ENCODE assay signal across 39 cellular contexts in the genomic region with DNA sequence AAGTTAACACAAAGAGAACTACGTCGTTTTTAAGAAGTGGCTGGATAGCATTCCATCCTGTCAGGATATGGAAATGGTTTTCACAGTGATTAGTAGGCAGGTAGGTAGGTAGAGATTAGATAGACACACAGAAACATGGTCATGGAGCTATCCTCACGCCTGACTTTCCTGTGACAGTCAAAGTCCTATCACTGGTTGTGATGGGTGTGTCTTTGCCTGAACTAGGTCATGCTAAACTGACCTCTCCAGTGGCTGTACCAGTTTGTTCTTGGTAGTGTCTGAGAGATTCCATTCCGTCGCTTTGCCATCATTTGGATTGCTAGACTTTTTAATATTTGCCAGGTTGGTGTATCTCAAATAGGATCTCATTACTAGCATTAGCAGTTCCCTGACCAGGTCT. TPM values are rescaled to one million over a fixed set of nuclear protein-coding genes. Genes with fewer than 3 reads are reported as not detected.
"Had no signal": no experiment of that assay in that cellular context is flagged by ENCODE, and none has a peak within 500 bp of the region (broad histone marks: within the 10 kb centered on the region; RNA-seq: fewer than 3 reads in every experiment).

No MANE protein-coding gene starts in this region.

- H3K4me1 ChIP-seq: ascending aorta, breast epithelium, colonic mucosa had no signal

- H3K4me3 ChIP-seq: ascending aorta, breast epithelium, cardiac muscle cell, colonic mucosa, esophagus squamous epithelium, gastroesophageal sphincter had no signal

- FAIRE-seq: endometrium, endothelial cell of umbilical vein had no signal

- H3K27ac Mint-ChIP-seq: activated CD4-positive, alpha-beta memory T cell treated with anti-CD3 and anti-CD28 coated beads for 36 hours; activated CD4-positive, alpha-beta T cell treated with anti-CD3 and anti-CD28 coated beads for 36 hours; activated CD4-positive, alpha-beta T cell treated with anti-CD3 and anti-CD28 coated beads, Interleukin-2, amount 10 ng/mL, durations not matched to agents 24 days and 14 days; activated CD8-positive, alpha-beta memory T cell treated with anti-CD3 and anti-CD28 coated beads, Interleukin-2, amount 10 ng/mL, durations not matched to agents 7 days and 5 days; activated CD8-positive, alpha-beta T cell treated with anti-CD3 and anti-CD28 coated beads, Interleukin-2, amount 10 ng/mL, durations not matched to agents 7 days and 5 days; activated naive CD4-positive, alpha-beta T cell treated with anti-CD3 and anti-CD28 coated beads, Interleukin-2, amount 10 ng/mL, durations not matched to agents 7 days and 5 days; activated naive CD4-positive, alpha-beta T cell treated with anti-CD3 and anti-CD28 coated beads, Interleukin-2, amount 50 U/mL, for 72 hours; activated naive CD8-positive, alpha-beta T cell treated with anti-CD3 and anti-CD28 coated beads, Interleukin-2, amount 10 ng/mL, durations not matched to agents 7 days and 5 days; activated T-cell treated with anti-CD3 and anti-CD28 coated beads, Interleukin-2, amount 50 U/mL, for 72 hours; brain; T-helper 2 cell treated with Interferon-gamma antibody and Interleukin-4, amounts not matched to agents 5 μg/mL and 100 μg/mL, for 36 hours had no signal

- H3K4me3 Mint-ChIP-seq: activated CD4-positive, alpha-beta memory T cell treated with anti-CD3 and anti-CD28 coated beads for 36 hours; activated CD4-positive, alpha-beta T cell treated with anti-CD3 and anti-CD28 coated beads for 36 hours; activated CD4-positive, alpha-beta T cell treated with anti-CD3 and anti-CD28 coated beads, Interleukin-2, amount 10 ng/mL, durations not matched to agents 24 days and 14 days; activated CD8-positive, alpha-beta memory T cell treated with anti-CD3 and anti-CD28 coated beads, Interleukin-2, amount 10 ng/mL, durations not matched to agents 7 days and 5 days; activated CD8-positive, alpha-beta T cell treated with anti-CD3 and anti-CD28 coated beads, Interleukin-2, amount 10 ng/mL, durations not matched to agents 7 days and 5 days; activated naive CD4-positive, alpha-beta T cell treated with anti-CD3 and anti-CD28 coated beads, Interleukin-2, amount 10 ng/mL, durations not matched to agents 7 days and 5 days; activated naive CD8-positive, alpha-beta T cell treated with anti-CD3 and anti-CD28 coated beads, Interleukin-2, amount 10 ng/mL, durations not matched to agents 7 days and 5 days; activated T-cell treated with anti-CD3 and anti-CD28 coated beads, Interleukin-2, amount 50 U/mL, for 72 hours; brain; T-helper 17 cell; T-helper 2 cell treated with Interferon-gamma antibody and Interleukin-4, amounts not matched to agents 5 μg/mL and 100 μg/mL, for 36 hours had no signal

- DNase-seq: activated CD4-positive, alpha-beta memory T cell treated with anti-CD3 and anti-CD28 coated beads for 36 hours; activated CD4-positive, alpha-beta T cell treated with anti-CD3 and anti-CD28 coated beads for 36 hours; activated CD4-positive, alpha-beta T cell treated with anti-CD3 and anti-CD28 coated beads, Interleukin-2, amount 10 ng/mL, durations not matched to agents 24 days and 14 days; activated CD4-positive, CD25-positive, alpha-beta regulatory T cell; activated CD4-positive, CD25-positive, alpha-beta regulatory T cell treated with anti-CD3 and anti-CD28 coated beads, Interleukin-2, amount 50 U/mL, for 72 hours; activated CD8-positive, alpha-beta memory T cell treated with anti-CD3 and anti-CD28 coated beads, Interleukin-2, amount 10 ng/mL, durations not matched to agents 7 days and 5 days; activated CD8-positive, alpha-beta memory T cell treated with anti-CD3 and anti-CD28 coated beads, Interleukin-2, amount 50 U/mL, for 4 hours; activated CD8-positive, alpha-beta T cell treated with anti-CD3 and anti-CD28 coated beads, Interleukin-2, amount 10 ng/mL, durations not matched to agents 7 days and 5 days; activated gamma-delta T cell; activated naive CD4-positive, alpha-beta T cell; activated naive CD4-positive, alpha-beta T cell treated with anti-CD3 and anti-CD28 coated beads, Interleukin-2, amount 10 ng/mL, durations not matched to agents 7 days and 5 days; activated naive CD8-positive, alpha-beta T cell treated with anti-CD3 and anti-CD28 coated beads, Interleukin-2, amount 10 ng/mL, durations not matched to agents 7 days and 5 days; activated T-cell treated with anti-CD3 and anti-CD28 coated beads, Interleukin-2, amount 50 U/mL, for 1 hour; activated T-cell treated with anti-CD3 and anti-CD28 coated beads, Interleukin-2, amount 50 U/mL, for 72 hours; central memory CD4-positive, alpha-beta T cell; cerebellar nuclear complex; colonic mucosa; effector CD8-positive, alpha-beta T cell; esophagus squamous epithelium; foreskin melanocyte; T-helper 1 cell; T-helper 17 cell; T1000 had no signal

- H3K9me3 ChIP-seq: ascending aorta, colonic mucosa, esophagus squamous epithelium had no signal

- H3K27ac ChIP-seq: ascending aorta, breast epithelium, cardiac muscle cell, colonic mucosa, epithelial cell of prostate, esophagus squamous epithelium, gastroesophageal sphincter had no signal

- H3K4me1 Mint-ChIP-seq: activated CD4-positive, alpha-beta T cell treated with anti-CD3 and anti-CD28 coated beads, Interleukin-2, amount 10 ng/mL, durations not matched to agents 24 days and 14 days; activated naive CD8-positive, alpha-beta T cell treated with anti-CD3 and anti-CD28 coated beads, Interleukin-2, amount 10 ng/mL, durations not matched to agents 7 days and 5 days; T-helper 17 cell had no signal

- H3K36me3 ChIP-seq: ascending aorta, breast epithelium, cardiac muscle cell, colonic mucosa, esophagus squamous epithelium, gastroesophageal sphincter had no signal

- H3K9me3 Mint-ChIP-seq: activated CD4-positive, alpha-beta memory T cell treated with anti-CD3 and anti-CD28 coated beads for 36 hours; activated CD4-positive, alpha-beta T cell treated with anti-CD3 and anti-CD28 coated beads, Interleukin-2, amount 10 ng/mL, durations not matched to agents 24 days and 14 days; activated naive CD4-positive, alpha-beta T cell treated with anti-CD3 and anti-CD28 coated beads, Interleukin-2, amount 10 ng/mL, durations not matched to agents 7 days and 5 days; activated naive CD8-positive, alpha-beta T cell treated with anti-CD3 and anti-CD28 coated beads, Interleukin-2, amount 10 ng/mL, durations not matched to agents 7 days and 5 days; T-helper 2 cell treated with Interferon-gamma antibody and Interleukin-4, amounts not matched to agents 5 μg/mL and 100 μg/mL, for 36 hours had no signal

- H3K36me3 Mint-ChIP-seq: activated CD4-positive, alpha-beta memory T cell treated with anti-CD3 and anti-CD28 coated beads for 36 hours; activated CD8-positive, alpha-beta memory T cell treated with anti-CD3 and anti-CD28 coated beads, Interleukin-2, amount 10 ng/mL, durations not matched to agents 7 days and 5 days; activated naive CD4-positive, alpha-beta T cell treated with anti-CD3 and anti-CD28 coated beads, Interleukin-2, amount 10 ng/mL, durations not matched to agents 7 days and 5 days; activated naive CD4-positive, alpha-beta T cell treated with anti-CD3 and anti-CD28 coated beads, Interleukin-2, amount 50 U/mL, for 72 hours; activated naive CD8-positive, alpha-beta T cell treated with anti-CD3 and anti-CD28 coated beads, Interleukin-2, amount 10 ng/mL, durations not matched to agents 7 days and 5 days; brain had no signal

- ATAC-seq: activated CD4-positive, alpha-beta T cell treated with anti-CD3 and anti-CD28 coated beads for 36 hours; activated CD8-positive, alpha-beta memory T cell treated with anti-CD3 and anti-CD28 coated beads, Interleukin-2, amount 10 ng/mL, durations not matched to agents 7 days and 5 days; activated CD8-positive, alpha-beta T cell treated with anti-CD3 and anti-CD28 coated beads, Interleukin-2, amount 10 ng/mL, durations not matched to agents 7 days and 5 days; activated naive CD4-positive, alpha-beta T cell treated with anti-CD3 and anti-CD28 coated beads, Interleukin-2, amount 50 U/mL, for 72 hours; activated T-cell treated with anti-CD3 and anti-CD28 coated beads, Interleukin-2, amount 50 U/mL, for 72 hours; gastroesophageal sphincter; T-helper 17 cell had no signal

- H3K27me3 ChIP-seq: ascending aorta, cardiac muscle cell, colonic mucosa had no signal

RNA-seq across cellular contexts. Expression of gene FKBP6, which starts 28.2 kb away (rescaled TPM):
- total RNA-seq: activated CD4-positive, alpha-beta memory T cell treated with anti-CD3 and anti-CD28 coated beads for 36 hours; activated CD4-positive, alpha-beta T cell treated with anti-CD3 and anti-CD28 coated beads for 36 hours; activated CD4-positive, alpha-beta T cell treated with anti-CD3 and anti-CD28 coated beads, Interleukin-2, amount 10 ng/mL, durations not matched to agents 24 days and 14 days; activated CD8-positive, alpha-beta memory T cell treated with anti-CD3 and anti-CD28 coated beads for 36 hours; activated CD8-positive, alpha-beta memory T cell treated with anti-CD3 and anti-CD28 coated beads, Interleukin-2, amount 10 ng/mL, durations not matched to agents 7 days and 5 days; activated CD8-positive, alpha-beta T cell treated with anti-CD3 and anti-CD28 coated beads, Interleukin-2, amount 10 ng/mL, durations not matched to agents 7 days and 5 days; activated naive CD4-positive, alpha-beta T cell treated with anti-CD3 and anti-CD28 coated beads, Interleukin-2, amount 50 U/mL, for 72 hours; activated naive CD8-positive, alpha-beta T cell treated with anti-CD3 and anti-CD28 coated beads, Interleukin-2, amount 10 ng/mL, durations not matched to agents 7 days and 5 days; activated T-cell treated with anti-CD3 and anti-CD28 coated beads, Interleukin-2, amount 50 U/mL, for 72 hours; ascending aorta; breast epithelium; cardiac muscle cell; colonic mucosa; dermis microvascular lymphatic vessel endothelial cell; endothelial cell of umbilical vein; esophagus squamous epithelium; fibroblast of lung; fibroblast of villous mesenchyme; gastroesophageal sphincter; glomerular endothelial cell; T-helper 17 cell had no signal
- polyA plus RNA-seq: cardiac muscle cell, esophagus, fibroblast of lung had no signal

RNA-seq across cellular contexts. Expression of gene TRIM50, which starts 28.3 kb away (rescaled TPM):
- total RNA-seq: activated CD4-positive, alpha-beta memory T cell treated with anti-CD3 and anti-CD28 coated beads for 36 hours; activated CD4-positive, alpha-beta T cell treated with anti-CD3 and anti-CD28 coated beads for 36 hours; activated CD4-positive, alpha-beta T cell treated with anti-CD3 and anti-CD28 coated beads, Interleukin-2, amount 10 ng/mL, durations not matched to agents 24 days and 14 days; activated CD8-positive, alpha-beta memory T cell treated with anti-CD3 and anti-CD28 coated beads for 36 hours; activated CD8-positive, alpha-beta memory T cell treated with anti-CD3 and anti-CD28 coated beads, Interleukin-2, amount 10 ng/mL, durations not matched to agents 7 days and 5 days; activated CD8-positive, alpha-beta T cell treated with anti-CD3 and anti-CD28 coated beads, Interleukin-2, amount 10 ng/mL, durations not matched to agents 7 days and 5 days; activated naive CD8-positive, alpha-beta T cell treated with anti-CD3 and anti-CD28 coated beads, Interleukin-2, amount 10 ng/mL, durations not matched to agents 7 days and 5 days; activated T-cell treated with anti-CD3 and anti-CD28 coated beads, Interleukin-2, amount 50 U/mL, for 72 hours; ascending aorta; cardiac muscle cell; colonic mucosa; dermis microvascular lymphatic vessel endothelial cell; endothelial cell of umbilical vein; fibroblast of lung; fibroblast of villous mesenchyme; glomerular endothelial cell; T-helper 17 cell had no signal
- polyA plus RNA-seq: cardiac muscle cell, endothelial cell of umbilical vein, fibroblast of lung had no signal
